22 cellular contexts compared by ENCODE assay signal in the genomic region with DNA sequence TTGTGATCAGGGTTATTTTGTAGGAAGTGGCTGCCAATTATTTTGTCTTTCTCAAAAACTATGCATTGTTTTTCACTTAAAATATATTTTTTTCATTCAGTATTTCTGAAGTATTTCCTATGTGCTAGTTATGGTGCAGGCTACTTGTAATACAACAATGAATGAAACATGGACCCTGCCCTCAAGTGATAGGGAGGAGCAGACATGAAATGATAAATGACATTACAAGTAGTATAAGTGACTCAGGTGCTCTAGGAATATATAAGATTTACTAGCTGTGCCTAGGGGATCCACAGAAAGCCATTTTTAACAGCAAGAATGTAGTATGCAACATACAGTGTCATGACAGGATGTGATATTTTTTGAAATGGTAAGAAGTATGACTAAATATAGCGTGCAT.
"Had no signal": no experiment of that assay in that cellular context is flagged by ENCODE, and none has a peak within 500 bp of the region (broad histone marks: within the 10 kb centered on the region; RNA-seq: fewer than 3 reads in every experiment).

No MANE protein-coding gene starts in this region.

- H3K27ac ChIP-seq: RWPE1, SJCRH30 had no signal

- ATAC-seq: HepG2, Panc1 had no signal

- H3K27me3 ChIP-seq: MG63, SJCRH30 had no signal

- H3K9me3 ChIP-seq: MG63 had no signal

- H3K36me3 ChIP-seq: MG63 had no signal

- H3K4me3 ChIP-seq: MG63, SJCRH30 had no signal

- DNase-seq: IMR-90, Karpas-422, KG1, MG63, NCI-H1092 treated with DMSO at 0.1 percent for 48 hours, NCI-H1436, NCI-H187, NCI-H2029, NCI-H2081 treated with DMSO at 0.1 percent for 48 hours, NCI-H2171, NCI-H226, NCI-H446, NCI-H510A, NCI-H524 treated with DMSO at 0.1 percent for 48 hours, NCI-H69, NCI-H774, PC-3, SHP77 treated with DMSO at 0.1 percent for 48 hours, SJCRH30 had no signal
